ENCODE assay signal across 20 cellular contexts in the genomic region with DNA sequence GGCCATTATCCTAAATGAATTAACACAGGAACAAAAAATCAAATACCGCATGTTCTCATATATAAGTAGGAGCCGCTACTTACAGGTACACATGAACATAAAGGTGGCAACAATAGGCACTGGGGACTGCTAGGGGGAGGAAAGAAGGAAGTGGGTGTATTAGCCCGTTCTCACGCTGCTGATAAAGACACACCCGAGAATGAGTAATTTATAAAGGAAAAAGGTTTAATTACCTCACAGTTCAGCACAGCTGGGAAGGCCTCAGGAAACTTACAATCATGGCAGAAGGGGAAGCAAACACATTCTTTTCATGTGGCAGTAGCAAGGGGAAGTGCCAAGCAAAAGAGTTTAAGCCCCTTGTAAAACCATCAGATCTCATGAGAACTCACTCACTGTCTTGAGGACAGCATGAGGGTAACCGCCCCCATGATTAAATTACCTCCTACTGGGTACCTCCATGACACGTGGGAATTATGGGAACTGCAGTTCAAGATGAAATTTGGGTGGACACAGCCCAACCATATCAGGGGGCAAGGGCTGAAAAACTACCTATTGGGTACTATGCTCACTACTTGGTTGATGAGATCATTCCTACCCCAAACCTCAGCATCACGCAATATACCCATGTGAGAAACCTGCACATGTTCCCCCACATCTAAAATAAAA. TPM values are rescaled to one million over a fixed set of nuclear protein-coding genes. Genes with fewer than 3 reads are reported as not detected.
DNase-seq lines count a peak whose midpoint lies in the region; ATAC-seq, FAIRE-seq and TF ChIP-seq lines count a peak whose summit lies in the region.
"Had no signal": no experiment of that assay in that cellular context is flagged by ENCODE, and none has a peak within 500 bp of the region (broad histone marks: within the 10 kb centered on the region; RNA-seq: fewer than 3 reads in every experiment).

No MANE protein-coding gene starts in this region.

- H3K4me1 Mint-ChIP-seq in GM23338 (peaks cover 7% of the 10 kb centered on the region; the same call in 2 of the 3 replicates), chondrocyte (ENCODE audit: low read depth) (peaks cover 10% of the 10 kb centered on the region)

- no peak overlapping the region for H3K4me3 ChIP-seq in A549
- no peak overlapping the region for H3K4me3 ChIP-seq in GM23338
- no peak overlapping the region for H3K4me3 ChIP-seq in PC-3 (ENCODE audit: low read length)
- no peak overlapping the region for H3K4me3 ChIP-seq in esophagus (ENCODE audit: low read depth in 1 of 2, low read length in 2 of 2)
- H3K4me3 ChIP-seq in suprapubic skin, result no peak overlapping the region
- H3K4me3 ChIP-seq: heart right ventricle, mucosa of descending colon, right atrium auricular region had no signal

- no peaks in the 10 kb centered on the region for H3K9me3 Mint-ChIP-seq in GM23338
- no peaks in the 10 kb centered on the region for H3K9me3 Mint-ChIP-seq in chondrocyte (ENCODE audit: low read depth)

- no peak for TF ChIP-seq RAD21 in A549 (conservative IDR thresholded peaks at IDR 0.05 in 1 of 2, IDR thresholded peaks at IDR 0.05 in 1 of 2)

- POLR2A ChIA-PET in A549 (lab: Yijun Ruan, JAX), result interaction anchor here (1.0 to 1.4 kb wide), 2 partner anchors 47 to 50 kb away, joined by 4 to 7 read pairs; partner anchors contain the start of gene TRAPPC6B
- POLR2A ChIA-PET in PC-3 (lab: Charles Lee; ENCODE audit: unreplicated experiment), result no interaction called here

- TF ChIP-seq CTCF in A549 (IDR thresholded peaks at IDR 0.05) (no peak), GM23338 (conservative IDR thresholded peaks at IDR 0.05; ENCODE audit: low read depth in 2 of 2) (no peak), PC-3 (conservative IDR thresholded peaks at IDR 0.05; ENCODE audit: low read depth, low read length) (no peak), suprapubic skin (IDR thresholded peaks at IDR 0.05) (no peak), chondrocyte (IDR thresholded peaks at IDR 0.05) (no peak)

- WGBS in A549 (ENCODE audit: missing lambda C conversion rate), result 69% methylated on average over 8 of the region's 8 CpGs
- WGBS in esophagus, 2 donors, result 59 to 64% methylated on average over 8 of the region's 8 CpGs
- WGBS in suprapubic skin, result 66% methylated on average over 8 of the region's 8 CpGs

- no peak for TF ChIP-seq EP300 in A549 (IDR thresholded peaks at IDR 0.05)
- TF ChIP-seq EP300 in suprapubic skin (IDR thresholded peaks at IDR 0.05), result no peak

- peak overlapping the region; percentile 78; the same call in 1 of the 2 replicates for H2AFZ ChIP-seq in GM23338
- peak overlapping the region; percentile 35; the same call in 1 of the 2 replicates for H2AFZ ChIP-seq in PC-3 (ENCODE audit: low read length)

- peaks cover 1% of the 10 kb centered on the region for H3K27me3 Mint-ChIP-seq in GM23338 (ENCODE audit: insufficient read depth, low read depth, poor library complexity)
- no peaks in the 10 kb centered on the region for H3K27me3 Mint-ChIP-seq in chondrocyte (ENCODE audit: low read depth)
- H3K27me3 Mint-ChIP-seq: activated CD4-positive, alpha-beta T cell treated with anti-CD3 and anti-CD28 coated beads, Interleukin-2, amount 10 ng/mL, durations not matched to agents 24 days and 14 days had no signal

- H3K9me3 ChIP-seq in A549 (no peaks in the 10 kb centered on the region), PC-3 (ENCODE audit: low read length) (no peaks in the 10 kb centered on the region), esophagus (ENCODE audit: control insufficient read depth in 2 of 2, insufficient read depth in 1 of 2, low read depth in 1 of 2, low read length in 1 of 2) (no peaks in the 10 kb centered on the region), suprapubic skin (no peaks in the 10 kb centered on the region)
- H3K9me3 ChIP-seq: mucosa of descending colon, neutrophil, right atrium auricular region had no signal

- H3K9me2 ChIP-seq in GM23338 (ENCODE audit: insufficient read depth), result no peaks in the 10 kb centered on the region
- H3K9me2 ChIP-seq in PC-3 (replicated peaks; ENCODE audit: low read length), result no peaks in the 10 kb centered on the region

- 0 out of 2 replicates have a peak overlapping the region, but pooled peaks have one; percentile 14 for H3K27ac Mint-ChIP-seq in GM23338
- no peak overlapping the region for H3K27ac Mint-ChIP-seq in chondrocyte (ENCODE audit: unreplicated experiment)
- H3K27ac Mint-ChIP-seq: activated CD4-positive, alpha-beta T cell treated with anti-CD3 and anti-CD28 coated beads, Interleukin-2, amount 10 ng/mL, durations not matched to agents 24 days and 14 days had no signal

- H3K27me3 ChIP-seq in GM23338 (ENCODE audit: insufficient read depth) (no peaks in the 10 kb centered on the region), PC-3 (ENCODE audit: low read length) (no peaks in the 10 kb centered on the region), esophagus (ENCODE audit: control insufficient read depth in 1 of 2, insufficient read depth in 2 of 2, low read length in 2 of 2) (no peaks in the 10 kb centered on the region), suprapubic skin (no peaks in the 10 kb centered on the region)
- H3K27me3 ChIP-seq: brain microvascular endothelial cell, heart right ventricle, neutrophil, right atrium auricular region had no signal

- peaks cover 31% of the 10 kb centered on the region for H3K4me1 ChIP-seq in A549
- H3K4me1 ChIP-seq in GM23338 (ENCODE audit: insufficient read depth), result no peaks in the 10 kb centered on the region
- H3K4me1 ChIP-seq in PC-3 (ENCODE audit: insufficient read depth, low read length), result peaks cover 41% of the 10 kb centered on the region
- no peaks in the 10 kb centered on the region for H3K4me1 ChIP-seq in esophagus (ENCODE audit: control insufficient read depth in 2 of 2, insufficient read depth in 2 of 2, low read length in 1 of 2)
- H3K4me1 ChIP-seq in suprapubic skin, result peaks cover 3% of the 10 kb centered on the region
- H3K4me1 ChIP-seq: right atrium auricular region had no signal

- no peaks in the 10 kb centered on the region for H3K36me3 Mint-ChIP-seq in GM23338 (ENCODE audit: low read depth)
- no peaks in the 10 kb centered on the region for H3K36me3 Mint-ChIP-seq in chondrocyte (ENCODE audit: low read depth)

- H3K79me2 ChIP-seq in GM23338 (replicated peaks; ENCODE audit: insufficient read depth), result no peaks in the 10 kb centered on the region
- no peaks in the 10 kb centered on the region for H3K79me2 ChIP-seq in PC-3 (ENCODE audit: low read length)

- DNase-seq in A549 (ENCODE audit: low read depth in 1 of 2, low spot score in 1 of 2), result peak in 1 of 2 experiments; percentile 36
- no peak for DNase-seq in GM23338 (ENCODE audit: low spot score)
- DNase-seq in PC-3, result peak; percentile 58
- DNase-seq in suprapubic skin (ENCODE audit: low spot score in 2 of 2), result no peak
- no peak for DNase-seq in superior temporal gyrus (ENCODE audit: extremely low spot score)
- DNase-seq in chondrocyte (ENCODE audit: low spot score), result no peak
- DNase-seq: activated CD4-positive, alpha-beta T cell treated with anti-CD3 and anti-CD28 coated beads, Interleukin-2, amount 10 ng/mL, durations not matched to agents 24 days and 14 days; activated CD8-positive, alpha-beta memory T cell treated with anti-CD3 and anti-CD28 coated beads, Interleukin-2, amount 50 U/mL, for 48 hours; brain microvascular endothelial cell; COR-L47; heart right ventricle; mucosa of descending colon; NCI-H1048; T-helper 9 cell had no signal

- H3K27ac ChIP-seq in A549, result peak overlapping the region; percentile 53 to 71
- no peak overlapping the region for H3K27ac ChIP-seq in GM23338 (ENCODE audit: low read depth)
- H3K27ac ChIP-seq in PC-3 (ENCODE audit: low read length), result peak overlapping the region; percentile 91
- H3K27ac ChIP-seq in esophagus (ENCODE audit: low read depth in 2 of 2, low read length in 1 of 2), result peak overlapping the region; percentile 20 to 29
- no peak overlapping the region for H3K27ac ChIP-seq in suprapubic skin
- H3K27ac ChIP-seq: brain microvascular endothelial cell, heart right ventricle, neutrophil, right atrium auricular region had no signal

- CTCF ChIA-PET in A549 (lab: Yijun Ruan, JAX) (no interaction called here), PC-3 (lab: Charles Lee) (no interaction called here)

- BruUV-seq in PC-3 (replicated peaks; lab: Mats Ljungman, UMichigan), result no TSS peak

- peak overlapping the region; percentile 65 for H3K9ac ChIP-seq in PC-3 (ENCODE audit: low read length)

- ATAC-seq in A549 (peak in 1 of 2 experiments; percentile 54; a peak in 3 of 6 replicates), GM23338 (no peak), PC-3 (peak; percentile 14; the same call in 1 of the 2 replicates), GM19467 (IDR thresholded peaks at IDR 0.05; ENCODE audit: unreplicated experiment) (no peak)
- ATAC-seq: activated naive CD4-positive, alpha-beta T cell treated with anti-CD3 and anti-CD28 coated beads, Interleukin-2, amount 50 U/mL, for 72 hours; heart right ventricle had no signal

- no peaks in the 10 kb centered on the region for H3K36me3 ChIP-seq in GM23338 (ENCODE audit: insufficient read depth)
- no peaks in the 10 kb centered on the region for H3K36me3 ChIP-seq in PC-3 (ENCODE audit: low read depth, low read length)
- H3K36me3 ChIP-seq in esophagus (ENCODE audit: control insufficient read depth in 2 of 2, insufficient read depth in 2 of 2, low read length in 1 of 2), result no peaks in the 10 kb centered on the region
- H3K36me3 ChIP-seq in suprapubic skin, result no peaks in the 10 kb centered on the region
- H3K36me3 ChIP-seq: brain microvascular endothelial cell, heart right ventricle, neutrophil, right atrium auricular region had no signal

- H3F3A ChIP-seq in GM23338 (replicated peaks; ENCODE audit: low read depth) (no peaks in the 10 kb centered on the region), PC-3 (ENCODE audit: low read length, unreplicated experiment) (peaks cover 6% of the 10 kb centered on the region)

- H4K20me1 ChIP-seq in GM23338 (replicated peaks; ENCODE audit: insufficient read depth) (no peaks in the 10 kb centered on the region), PC-3 (ENCODE audit: low read length) (no peaks in the 10 kb centered on the region)

- peak overlapping the region; percentile 64 for H3K4me2 ChIP-seq in A549
- H3K4me2 ChIP-seq in GM23338, result no peak overlapping the region
- peak overlapping the region; percentile 60 for H3K4me2 ChIP-seq in PC-3 (ENCODE audit: low read length)

- FAIRE-seq in A549 (lab: Jason Lieb, UNC), result no peak
- FAIRE-seq: HTR-8/SVneo had no signal

- intact Hi-C loops in PC-3 (cut with micrococcal nuclease), result no loop called here

- TF ChIP-seq POLR2A in A549 (IDR thresholded peaks at IDR 0.05; ENCODE audit: low read length) (no peak), suprapubic skin (IDR thresholded peaks at IDR 0.05) (no peak)

- no peak overlapping the region for H3K4me3 Mint-ChIP-seq in GM23338
- no peak overlapping the region for H3K4me3 Mint-ChIP-seq in chondrocyte (ENCODE audit: unreplicated experiment)
- H3K4me3 Mint-ChIP-seq: activated CD4-positive, alpha-beta T cell treated with anti-CD3 and anti-CD28 coated beads, Interleukin-2, amount 10 ng/mL, durations not matched to agents 24 days and 14 days had no signal

RNA-seq across cellular contexts. Expression of gene MIA2, which starts 16.4 kb away (rescaled TPM):
- 71.7 and 73.9 TPM in 2 replicates for polyA plus RNA-seq in A549 (2011; rRNA removed)
- polyA plus RNA-seq in A549 (2012; cell fraction: cytosol; rRNA removed), result 8.5 and 12.4 TPM in 2 replicates
- polyA plus RNA-seq in A549 (2012; cell fraction: nucleus; rRNA removed), result 10.4 and 16.1 TPM in 2 replicates
- 22.9 to 25.6 TPM (median 25.4 TPM) in 3 replicates for polyA plus RNA-seq in A549 (2017; fragmentation: RNase III; extraction: RNeasy Plus Mini Kit Qiagen cat#74134 plus additional on column Dnase treatment)
- polyA minus RNA-seq in A549 (2011; rRNA and poly(A)+ RNA removed), result 23.1 and 26.2 TPM in 2 replicates
- 8.5 and 10.9 TPM in 2 replicates for total RNA-seq in GM23338 (2014; rRNA removed; shearing (Covaris generic))
- polyA plus RNA-seq in GM23338 (2016; fragmentation: Nextera tagmentation; extraction: Ambion mirVana), result 8.6 and 9.5 TPM in 2 replicates
- 11.8 and 12.3 TPM in 2 replicates for total RNA-seq in PC-3 (2014; rRNA removed)
- polyA plus RNA-seq in esophagus, result 10 to 100 TPM; 26.2 to 32.1 TPM
- 10 to 100 TPM; 15.3 to 19.4 (median 18.0) TPM for total RNA-seq in suprapubic skin
- total RNA-seq in chondrocyte, result 23.0 to 27.3 TPM (median 26.6 TPM) in 3 replicates

RNA-seq across cellular contexts. Expression of gene PNN, which starts 42.3 kb away (rescaled TPM):
- polyA plus RNA-seq in A549 (2011; rRNA removed) (40.3 and 50.1 TPM in 2 replicates), A549 (2017; fragmentation: RNase III; extraction: RNeasy Plus Mini Kit Qiagen cat#74134 plus additional on column Dnase treatment) (108 to 124 TPM (median 117 TPM) in 3 replicates), GM23338 (2016; fragmentation: Nextera tagmentation; extraction: Ambion mirVana) (275 and 325 TPM in 2 replicates), esophagus (10 to 100 TPM; 29.8 to 40.5 TPM)
- polyA plus RNA-seq in A549 (2012; cell fraction: cytosol; rRNA removed), result 12.8 and 18.7 TPM in 2 replicates
- polyA plus RNA-seq in A549 (2012; cell fraction: nucleus; rRNA removed), result 45.6 and 146 TPM in 2 replicates
- polyA minus RNA-seq in A549 (2011; rRNA and poly(A)+ RNA removed), result 21.7 and 24.8 TPM in 2 replicates
- 60.0 and 69.8 TPM in 2 replicates for total RNA-seq in GM23338 (2014; rRNA removed; shearing (Covaris generic))
- total RNA-seq in PC-3 (2014; rRNA removed) (36.7 and 45.6 TPM in 2 replicates), suprapubic skin (10 to 100 TPM; 24.8 to 63.3 (median 26.4) TPM), chondrocyte (40.0 to 51.9 TPM (median 45.3 TPM) in 3 replicates)

RNA-seq across cellular contexts. Expression of gene TRAPPC6B, which starts 47.2 kb away (rescaled TPM):
- 18.7 and 31.6 TPM in 2 replicates for polyA plus RNA-seq in A549 (2011; rRNA removed)
- 3.7 and 3.8 TPM in 2 replicates for polyA plus RNA-seq in A549 (2012; cell fraction: cytosol; rRNA removed)
- polyA plus RNA-seq in A549 (2012; cell fraction: nucleus; rRNA removed), result 5.0 and 9.4 TPM in 2 replicates
- 14.7 to 16.4 TPM (median 15.7 TPM) in 3 replicates for polyA plus RNA-seq in A549 (2017; fragmentation: RNase III; extraction: RNeasy Plus Mini Kit Qiagen cat#74134 plus additional on column Dnase treatment)
- 9.1 and 11.7 TPM in 2 replicates for polyA minus RNA-seq in A549 (2011; rRNA and poly(A)+ RNA removed)
- total RNA-seq in GM23338 (2014; rRNA removed; shearing (Covaris generic)), result 20.2 and 27.7 TPM in 2 replicates
- 14.8 and 17.2 TPM in 2 replicates for polyA plus RNA-seq in GM23338 (2016; fragmentation: Nextera tagmentation; extraction: Ambion mirVana)
- total RNA-seq in PC-3 (2014; rRNA removed), result 24.0 and 34.5 TPM in 2 replicates
- 10 to 100 TPM; 10.3 to 11.5 TPM for polyA plus RNA-seq in esophagus
- total RNA-seq in suprapubic skin, result 10 to 100 TPM; 16.9 to 18.9 (median 17.5) TPM
- total RNA-seq in chondrocyte, result 31.3 to 38.2 TPM (median 37.6 TPM) in 3 replicates

Comparison
In these comparisons a context has a peak if more than half of its experiments do, and no peak if none do; other contexts are left out.
1. H3K27ac ChIP-seq: peak in A549 (2 of 2), PC-3 (single experiment) and esophagus (2 of 2); none in GM23338 (single experiment) and suprapubic skin (single experiment).